Comparison of ENCODE assay signal across 18 cellular contexts in genomic region chr12:1421091-1421902, GRCh38.
A peak's percentile ranks its signal among the peaks of the same experiment; 100 is the strongest.
DNase-seq lines count a peak whose midpoint lies in the region; ATAC-seq, FAIRE-seq and TF ChIP-seq lines count a peak whose summit lies in the region.
"Had no signal": no experiment of that assay in that cellular context is flagged by ENCODE, and none has a peak within 500 bp of the region (broad histone marks: within the 10 kb centered on the region; RNA-seq: fewer than 3 reads in every experiment).

No MANE protein-coding gene starts in this region.

- intact Hi-C loops in HepG2 (cut with micrococcal nuclease; ENCODE audit: unreplicated experiment): no loop called here
- intact Hi-C loops in right lobe of liver (cut with DNase I): no loop called here
- intact Hi-C loops in thyroid gland (cut with DNase I): no loop called here

- ATAC-seq in HepG2 (no peak), right lobe of liver (no peak)
- ATAC-seq in stimulated activated naive CD8-positive, alpha-beta T cell treated with anti-CD3 and anti-CD28 coated beads, Interleukin-15, Interleukin-2, amounts not matched to agents 100 U/mL and 50 U/mL, for 24 hours: no peak
- ATAC-seq: PC-3, SK-N-SH treated with all-trans-retinoic acid at 6 μM for 48 hours had no signal

- H2AFZ ChIP-seq in HepG2 (ENCODE audit: low read length): no peak overlapping the region
- no peak overlapping the region for H2AFZ ChIP-seq in trophoblast cell (ENCODE audit: insufficient read depth, low read length, poor library complexity)

- no peak for DNase-seq in HepG2 (ENCODE audit: low spot score)
- no peak for DNase-seq in right lobe of liver
- DNase-seq in HTR-8/SVneo (ENCODE audit: insufficient read length, low spot score): no peak
- peak; percentile 11 for DNase-seq in T1000 (lab: John Stamatoyannopoulos, UW)
- DNase-seq in trophoblast cell: peak; percentile 48 to 68
- DNase-seq in stimulated activated naive CD8-positive, alpha-beta T cell treated with anti-CD3 and anti-CD28 coated beads, Interleukin-15, Interleukin-2, amounts not matched to agents 100 U/mL and 50 U/mL, for 24 hours: no peak
- DNase-seq in frontal cortex (ENCODE audit: low spot score in 2 of 2): no peak
- no peak for DNase-seq in thyroid gland
- DNase-seq: CD4-positive, alpha-beta T cell; DMS79 treated with DMSO at 0.1 percent for 48 hours; GOT3; NCI-H146; NCI-H226; NCI-H526; NK-92 treated with Interleukin-12 subunit alpha and Interleukin-12 subunit beta, amount 100 ng/mL, for 24 hours; PC-3 had no signal

- no peak overlapping the region for H3K4me3 ChIP-seq in HepG2 (replicated peaks in 1 of 3; ENCODE audit: insufficient read depth in 1 of 3, low read depth in 2 of 3, low read length in 3 of 3)
- H3K4me3 ChIP-seq in right lobe of liver: no peak overlapping the region
- H3K4me3 ChIP-seq in trophoblast cell (ENCODE audit: low read depth, low read length): no peak overlapping the region
- no peak overlapping the region for H3K4me3 ChIP-seq in thyroid gland (replicated peaks in 1 of 3)

- no peak overlapping the region for H2AK5ac ChIP-seq in trophoblast cell (ENCODE audit: low read length)

- TF ChIP-seq EP300 in HepG2 (IDR thresholded peaks at IDR 0.05; ENCODE audit: low read depth in 2 of 2, low read length in 2 of 2) (no peak), HepG2 (CRISPR knock-in tag; IDR thresholded peaks at IDR 0.05; ENCODE audit: borderline replicate concordance) (no peak)

- BruUV-seq in HepG2 (replicated peaks; lab: Mats Ljungman, UMichigan): no TSS peak

- H4K8ac ChIP-seq in trophoblast cell (ENCODE audit: low read depth, low read length): no peak overlapping the region

- WGBS in HepG2 (ENCODE audit: low lambda C conversion rate): 96% methylated on average over 12 of the region's 12 CpGs
- 96% methylated on average over 12 of the region's 12 CpGs for WGBS in right lobe of liver (ENCODE audit: insufficient coverage, low coverage, low lambda C conversion rate, missing lambda C conversion rate)
- no CpG with 5 or more reads among the region's 12 CpGs for WGBS in trophoblast cell (ENCODE audit: extremely low coverage, insufficient coverage, insufficient read length)
- 95 to 99% methylated on average over 12 of the region's 12 CpGs for WGBS in thyroid gland, 2 donors

- H3K79me2 ChIP-seq in HepG2 (ENCODE audit: insufficient read depth, low read length) (no peaks in the 10 kb centered on the region), trophoblast cell (ENCODE audit: control insufficient read depth, insufficient read depth, low read length, poor library complexity) (no peaks in the 10 kb centered on the region)

- no peak overlapping the region for H3K23ac ChIP-seq in trophoblast cell (ENCODE audit: low read length)

- no peak for TF ChIP-seq CTCF in HepG2 (CRISPR knock-in tag; IDR thresholded peaks at IDR 0.05)
- TF ChIP-seq CTCF in right lobe of liver (IDR thresholded peaks at IDR 0.05): no peak
- TF ChIP-seq CTCF in thyroid gland (IDR thresholded peaks at IDR 0.05): no peak

- POLR2A ChIA-PET in HepG2 (lab: Yijun Ruan, JAX): no interaction called here

- H3K36me3 ChIP-seq in HepG2 (replicated peaks in 1 of 2; ENCODE audit: control insufficient read depth in 1 of 2, insufficient read depth in 2 of 2, low read length in 2 of 2) (peaks cover 0 to 8% of the 10 kb centered on the region in 2 experiments; a peak in 1 of 5 replicates), right lobe of liver (peaks cover 0 to 2% (median 0%) of the 10 kb centered on the region in 4 donors), trophoblast cell (ENCODE audit: control insufficient read depth in 1 of 2, insufficient read depth in 2 of 2, low read length in 2 of 2) (peaks cover 0 to 4% of the 10 kb centered on the region in 2 experiments), thyroid gland (no peaks in the 10 kb centered on the region)

- no peak overlapping the region for H3K14ac ChIP-seq in trophoblast cell (ENCODE audit: low read length)

- no peak overlapping the region for H2BK120ac ChIP-seq in trophoblast cell (ENCODE audit: insufficient read depth, low read length, poor library complexity)

- FAIRE-seq in HepG2 (lab: Jason Lieb, UNC) (no peak), HTR-8/SVneo (lab: Jason Lieb, UNC) (peak; percentile 78), frontal cortex (lab: Jason Lieb, UNC) (no peak)
- FAIRE-seq: D721Med had no signal

- no peak overlapping the region for H3K9ac ChIP-seq in HepG2 (ENCODE audit: insufficient read depth, low read depth, low read length)
- no peak overlapping the region for H3K9ac ChIP-seq in trophoblast cell (ENCODE audit: low read length)

- no peak overlapping the region for H3K4ac ChIP-seq in trophoblast cell (ENCODE audit: low read depth, low read length)

- H4K12ac ChIP-seq in trophoblast cell (ENCODE audit: low read depth, low read length): no peak overlapping the region

- no peak overlapping the region for H2BK12ac ChIP-seq in trophoblast cell (ENCODE audit: low read length)

- CTCF ChIA-PET in HepG2 (lab: Yijun Ruan, JAX; ENCODE audit: low intra/inter-chr PET ratio, low total read pairs): no interaction called here

- TF ChIP-seq RAD21 in HepG2 (CRISPR knock-in tag; IDR thresholded peaks at IDR 0.05): no peak

- H3K27ac ChIP-seq in HepG2 (ENCODE audit: extremely low read length, insufficient read depth, low read length) (no peak overlapping the region), right lobe of liver (no peak overlapping the region), trophoblast cell (ENCODE audit: low read depth, low read length) (no peak overlapping the region), thyroid gland (no peak overlapping the region)

- H4K91ac ChIP-seq in trophoblast cell (ENCODE audit: low read depth, low read length): no peak overlapping the region

- no peaks in the 10 kb centered on the region for H4K20me1 ChIP-seq in HepG2 (ENCODE audit: insufficient read depth, low read length)

- peaks cover 8% of the 10 kb centered on the region; the same call in 1 of the 2 replicates for H3K4me1 ChIP-seq in HepG2 (ENCODE audit: insufficient read depth, low read length)
- H3K4me1 ChIP-seq in right lobe of liver: no peaks in the 10 kb centered on the region
- H3K4me1 ChIP-seq in trophoblast cell (ENCODE audit: control insufficient read depth in 1 of 2, insufficient read depth in 2 of 2, low read length in 2 of 2): no peaks in the 10 kb centered on the region
- no peaks in the 10 kb centered on the region for H3K4me1 ChIP-seq in thyroid gland

- no peak overlapping the region for H3K18ac ChIP-seq in trophoblast cell (ENCODE audit: low read length)

- no peak overlapping the region for H2BK5ac ChIP-seq in trophoblast cell (ENCODE audit: low read depth, low read length, poor library complexity)

- H3K79me1 ChIP-seq in trophoblast cell (ENCODE audit: low read length): no peaks in the 10 kb centered on the region

- H3K4me2 ChIP-seq in HepG2 (ENCODE audit: low read depth, low read length): no peak overlapping the region
- no peak overlapping the region for H3K4me2 ChIP-seq in trophoblast cell (ENCODE audit: low read length)

- H3K9me3 ChIP-seq in HepG2 (ENCODE audit: low read length): peaks cover 21% of the 10 kb centered on the region
- peaks cover 0 to 3% (median 0%) of the 10 kb centered on the region in 4 donors for H3K9me3 ChIP-seq in right lobe of liver
- peaks cover 1% of the 10 kb centered on the region for H3K9me3 ChIP-seq in trophoblast cell (ENCODE audit: insufficient read depth, low read depth, low read length)
- H3K9me3 ChIP-seq in thyroid gland: no peaks in the 10 kb centered on the region

- H3K27me3 ChIP-seq in HepG2 (ENCODE audit: control insufficient read depth in 1 of 2, insufficient read depth in 2 of 2, low read length in 2 of 2): no peaks in the 10 kb centered on the region
- no peaks in the 10 kb centered on the region for H3K27me3 ChIP-seq in right lobe of liver
- H3K27me3 ChIP-seq in trophoblast cell (ENCODE audit: insufficient read depth, low read length): no peaks in the 10 kb centered on the region
- no peaks in the 10 kb centered on the region for H3K27me3 ChIP-seq in thyroid gland

- in situ Hi-C loops in HepG2 (cut with HindIII; ENCODE audit: extremely low pct_ligation_motif_present, low pct_unique_long_range_greater_than_20kb): no loop called here

- TF ChIP-seq POLR2A in HepG2 (IDR thresholded peaks at IDR 0.05; ENCODE audit: insufficient read depth in 1 of 2, low read depth in 2 of 2, low read length in 2 of 2) (no peak), right lobe of liver (IDR thresholded peaks at IDR 0.05) (no peak), thyroid gland (IDR thresholded peaks at IDR 0.05) (no peak)

TF ChIP-seq in HepG2, 621 proteins besides CTCF, POLR2A, EP300 and RAD21 (continues in another document):
- TF ChIP-seq ZNF280D (CRISPR knock-in tag; IDR thresholded peaks at IDR 0.05): 0 out of 2 replicates have a peak, but pooled peaks have one; percentile 44

Comparison
In these comparisons a context has a peak if more than half of its experiments do, and no peak if none do; other contexts are left out.
1. DNase-seq: peak in T1000 (single experiment) and trophoblast cell (2 of 2); none in HepG2 (single experiment), right lobe of liver (0 of 3), HTR-8/SVneo (single experiment), stimulated activated naive CD8-positive, alpha-beta T cell treated with anti-CD3 and anti-CD28 coated beads, Interleukin-15, Interleukin-2, amounts not matched to agents 100 U/mL and 50 U/mL, for 24 hours (single experiment), frontal cortex (0 of 2) and thyroid gland (0 of 2).